Comparison of ENCODE assay signal across 8 cellular contexts in the genomic region with DNA sequence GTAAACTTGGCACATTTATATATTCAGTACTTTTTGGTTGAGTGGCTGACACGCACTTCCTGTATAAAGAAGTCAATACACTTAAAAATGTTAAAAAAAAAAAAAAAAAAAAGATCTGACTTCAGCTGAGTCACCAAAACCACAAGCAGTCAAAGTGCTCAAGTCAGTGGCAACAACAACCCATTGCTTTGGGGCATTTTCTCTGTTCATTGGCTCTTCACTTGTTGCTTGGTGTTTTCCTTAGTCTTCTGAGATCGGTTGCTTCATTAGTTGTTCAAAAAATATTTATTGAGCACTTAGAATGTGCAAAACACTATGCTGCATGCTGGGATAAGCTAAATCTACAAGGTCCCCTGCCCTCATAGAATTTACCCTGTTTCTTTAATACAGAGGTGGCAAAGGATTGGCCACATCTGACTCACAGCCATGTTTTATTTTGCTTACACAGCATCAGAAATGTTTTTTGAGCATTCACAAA.
DNase-seq lines count a peak whose midpoint lies in the region; ATAC-seq and TF ChIP-seq lines count a peak whose summit lies in the region.

No MANE protein-coding gene starts in this region.

- H3K4me3 ChIP-seq in OCI-LY3 (ENCODE audit: low read length), result peak overlapping the region; percentile 55

- H3K79me2 ChIP-seq in OCI-LY3 (ENCODE audit: low read length), result peaks cover 63% of the 10 kb centered on the region

- no peaks in the 10 kb centered on the region for H4K20me1 ChIP-seq in OCI-LY3 (ENCODE audit: insufficient read depth, low read length)

- TF ChIP-seq CTCF in OCI-LY3 (IDR thresholded peaks at IDR 0.05; ENCODE audit: low read depth, low read length), result no peak

- no peaks in the 10 kb centered on the region for H3K27me3 ChIP-seq in OCI-LY3 (ENCODE audit: low read depth, low read length)

- H3K4me1 ChIP-seq in OCI-LY3 (ENCODE audit: low read length), result peaks cover 57% of the 10 kb centered on the region

- H3K36me3 ChIP-seq in OCI-LY3 (replicated peaks; ENCODE audit: low read depth, low read length), result no peaks in the 10 kb centered on the region

- peak; percentile 11 to 47 (median 11) for DNase-seq in stimulated activated CD4-positive, alpha-beta T cell treated with anti-CD3 and anti-CD28 coated beads, Interleukin-12 subunit alpha, Interleukin-12 subunit beta, amount 100 ng/mL, for 48 hours (ENCODE audit: low read depth in 2 of 3, low spot score in 1 of 3)
- DNase-seq in stimulated activated CD4-positive, alpha-beta T cell treated with anti-CD3 and anti-CD28 coated beads, Interleukin-12 subunit alpha, Interleukin-12 subunit beta, amount 100 ng/mL, for 4 hours, result no peak
- DNase-seq in activated naive CD4-positive, alpha-beta T cell treated with Interleukin-2 at 50 U/mL for 16 hours, result peak; percentile 45
- DNase-seq in islet precursor cell (peak; percentile 84), NCI-H524 (lab: John Stamatoyannopoulos, UW) (no peak)
- DNase-seq in stimulated activated naive CD4-positive, alpha-beta T cell (lab: John Stamatoyannopoulos, UW), result peak in 5 of 6 experiments; percentile 23 to 80 (median 74)

- H3K9ac ChIP-seq in OCI-LY3 (ENCODE audit: low read length), result peak overlapping the region; percentile 28; the same call in 1 of the 2 replicates

- H3K27ac ChIP-seq in OCI-LY3 (ENCODE audit: low read length), result peak overlapping the region; percentile 70

- peak; percentile 75 for ATAC-seq in HG02970 (IDR thresholded peaks at IDR 0.05; ENCODE audit: low FRiP score, unreplicated experiment)

- peak overlapping the region; percentile 76 for H3K4me2 ChIP-seq in OCI-LY3 (ENCODE audit: low read length)

- H2AFZ ChIP-seq in OCI-LY3 (ENCODE audit: low read depth, low read length), result no peak overlapping the region

- no peaks in the 10 kb centered on the region for H3K9me3 ChIP-seq in OCI-LY3 (ENCODE audit: insufficient read depth, low read length)

Comparison
In these comparisons a context has a peak if more than half of its experiments do, and no peak if none do; other contexts are left out.
1. DNase-seq: peak in stimulated activated CD4-positive, alpha-beta T cell treated with anti-CD3 and anti-CD28 coated beads, Interleukin-12 subunit alpha, Interleukin-12 subunit beta, amount 100 ng/mL, for 48 hours (3 of 3), activated naive CD4-positive, alpha-beta T cell treated with Interleukin-2 at 50 U/mL for 16 hours (single experiment), islet precursor cell (single experiment) and stimulated activated naive CD4-positive, alpha-beta T cell (5 of 6); none in stimulated activated CD4-positive, alpha-beta T cell treated with anti-CD3 and anti-CD28 coated beads, Interleukin-12 subunit alpha, Interleukin-12 subunit beta, amount 100 ng/mL, for 4 hours (single experiment) and NCI-H524 (0 of 2).